Comparison of ENCODE assay signal across 8 cellular contexts in the genomic region with DNA sequence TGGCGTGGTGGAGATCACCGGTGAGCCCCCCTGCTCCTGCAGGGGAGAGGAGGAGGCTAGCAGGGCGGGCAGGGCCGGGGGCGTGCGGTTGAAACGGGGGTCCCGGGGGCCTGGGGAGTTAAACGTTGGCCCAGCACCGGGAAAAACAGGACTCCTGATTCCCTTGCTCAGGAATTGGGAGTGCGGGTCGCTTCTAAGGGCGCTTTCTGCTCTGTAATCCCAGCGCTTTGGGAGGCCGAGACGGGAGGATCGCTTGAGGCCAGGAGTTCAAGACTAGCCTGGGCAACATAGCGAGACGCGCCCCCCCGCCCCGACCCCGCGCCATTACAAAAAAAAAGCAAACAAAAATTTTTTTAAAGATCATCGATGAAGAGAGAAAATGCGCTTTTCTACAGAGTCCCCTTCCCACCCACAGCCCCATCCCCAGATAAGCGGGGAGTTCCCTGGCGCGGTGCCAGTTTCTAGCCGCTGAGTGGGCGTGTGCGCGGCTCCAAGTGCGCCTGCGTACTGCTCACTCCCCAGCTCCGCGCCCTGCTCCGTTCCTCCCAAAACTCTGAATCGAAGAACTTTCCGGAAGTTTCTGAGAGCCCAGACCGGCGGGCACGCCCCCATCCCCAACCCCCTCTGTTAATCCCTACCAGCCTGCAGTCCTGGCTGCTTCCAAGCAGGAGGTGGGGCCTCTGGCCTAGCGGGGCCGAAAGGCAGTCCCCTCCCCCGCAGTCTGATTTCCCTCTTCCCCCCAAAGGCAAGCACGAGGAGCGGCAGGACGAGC. TPM values are rescaled to one million over a fixed set of nuclear protein-coding genes. Genes with fewer than 3 reads are reported as not detected.
DNase-seq lines count a peak whose midpoint lies in the region; ATAC-seq and TF ChIP-seq lines count a peak whose summit lies in the region.

No MANE protein-coding gene starts in this region.

- peaks cover 46% of the 10 kb centered on the region for H3K4me1 Mint-ChIP-seq in neural progenitor cell

- peak overlapping the region; percentile 87 for H3K27ac Mint-ChIP-seq in neural progenitor cell

- no peaks in the 10 kb centered on the region for H4K20me1 ChIP-seq in neural progenitor cell (ENCODE audit: low read depth)

- H3K27ac ChIP-seq in HUES6 (ENCODE audit: low read depth, low read length) (peak overlapping the region; percentile 37; the same call in 1 of the 2 replicates), SJCRH30 (peak overlapping the region; percentile 41), foreskin keratinocyte (peak overlapping the region; percentile 83), neural progenitor cell (no peak overlapping the region), stomach (peak overlapping the region; percentile 94 to 99 (median 97))

- peak; percentile 38 for ATAC-seq in foreskin keratinocyte

- TF ChIP-seq CTCF in foreskin keratinocyte (conservative IDR thresholded peaks at IDR 0.05) (no peak), neural progenitor cell (IDR thresholded peaks at IDR 0.05) (no peak), stomach (IDR thresholded peaks at IDR 0.05) (no peak)

- H3K27me3 ChIP-seq in HUES6 (ENCODE audit: control insufficient read depth, insufficient read depth, low read length) (peaks cover 7% of the 10 kb centered on the region; the same call in 1 of the 2 replicates), SJCRH30 (no peaks in the 10 kb centered on the region), foreskin keratinocyte (no peaks in the 10 kb centered on the region), neural progenitor cell (peaks cover 26% of the 10 kb centered on the region), stomach (no peaks in the 10 kb centered on the region)

- H3K9me3 ChIP-seq in HUES6 (ENCODE audit: control insufficient read depth, insufficient read depth, low read depth, low read length) (no peaks in the 10 kb centered on the region), SJCRH30 (replicated peaks) (no peaks in the 10 kb centered on the region), neural progenitor cell (ENCODE audit: low read depth) (no peaks in the 10 kb centered on the region), stomach (no peaks in the 10 kb centered on the region)

- TF ChIP-seq EP300 in stomach (IDR thresholded peaks at IDR 0.05): no peak

- intact Hi-C loops in stomach (cut with DNase I; ENCODE audit: low total_unique reads): no loop called here

- H3K9ac ChIP-seq in HUES6 (ENCODE audit: low read length): peak overlapping the region; percentile 57
- H3K9ac ChIP-seq in neural progenitor cell: no peak overlapping the region

- H3K9me3 Mint-ChIP-seq in neural progenitor cell: no peaks in the 10 kb centered on the region

- H3F3A ChIP-seq in neural progenitor cell (ENCODE audit: low read depth): peaks cover 22% of the 10 kb centered on the region

- H2AFZ ChIP-seq in neural progenitor cell (replicated peaks): peak overlapping the region; percentile 65

- H3K4me1 ChIP-seq in HUES6 (ENCODE audit: control insufficient read depth, insufficient read depth, low read length) (peaks cover 24% of the 10 kb centered on the region), SJCRH30 (peaks cover 19% of the 10 kb centered on the region), foreskin keratinocyte (peaks cover 20% of the 10 kb centered on the region), neural progenitor cell (peaks cover 19% of the 10 kb centered on the region), stomach (peaks cover 41 to 74% (median 57%) of the 10 kb centered on the region in 4 donors)

- H3K4me2 ChIP-seq in neural progenitor cell: peak overlapping the region; percentile 83

- H3K79me2 ChIP-seq in neural progenitor cell (ENCODE audit: low read depth): no peaks in the 10 kb centered on the region

- H3K4me3 Mint-ChIP-seq in neural progenitor cell: peak overlapping the region; percentile 87

- WGBS in stomach, 5 donors: 0 to 1% (median 1%) methylated on average over 40 to 49 of the region's 49 CpGs

- H3K36me3 ChIP-seq in HUES6 (ENCODE audit: control insufficient read depth, insufficient read depth, low read length) (peaks cover 7% of the 10 kb centered on the region), SJCRH30 (peaks cover 4% of the 10 kb centered on the region; the same call in 1 of the 2 replicates), neural progenitor cell (no peaks in the 10 kb centered on the region), stomach (peaks cover 0 to 11% (median 6%) of the 10 kb centered on the region in 4 donors)

- H3K4me3 ChIP-seq in HUES6 (ENCODE audit: low read depth, low read length) (peak overlapping the region; percentile 69), SJCRH30 (peak overlapping the region; percentile 67), neural progenitor cell (peak overlapping the region; percentile 45), stomach (peak overlapping the region; percentile 73 to 92 (median 88))

- TF ChIP-seq POLR2A in stomach (IDR thresholded peaks at IDR 0.05): no peak

- peaks cover 16% of the 10 kb centered on the region for H3K27me3 Mint-ChIP-seq in neural progenitor cell (ENCODE audit: insufficient read depth, low read depth)

- DNase-seq in NCI-H2171 treated with DMSO at 0.1 percent for 48 hours (lab: John Stamatoyannopoulos, UW) (peak; percentile 65), NCI-H2171 (lab: John Stamatoyannopoulos, UW) (no peak), SJCRH30 (peak; percentile 96 to 97), foreskin keratinocyte (peak in 1 of 2 donors; percentile 80), neural progenitor cell (ENCODE audit: low spot score) (peak; percentile 95), stomach (peak; percentile 85)
- peak; percentile 55 to 71 (median 66) for DNase-seq in activated naive CD4-positive, alpha-beta T cell (lab: John Stamatoyannopoulos, UW)

- no peaks in the 10 kb centered on the region for H3K36me3 Mint-ChIP-seq in neural progenitor cell

RNA-seq across cellular contexts. Expression of a gene that starts 0.8 kb away (rescaled TPM):
- total RNA-seq in SJCRH30 (2014; rRNA removed; shearing (Covaris generic)): 116 and 118 TPM in 2 replicates
- 204 and 286 TPM in 2 replicates for total RNA-seq in foreskin keratinocyte
- polyA plus RNA-seq in foreskin keratinocyte: 502 and 562 TPM in 2 replicates
- 9.7 and 20.8 TPM in 2 replicates for total RNA-seq in neural progenitor cell (ENCODE audit: low replicate concordance)
- 1,000 to 10,000 TPM in 1 of 5 donors, 100 to 1,000 TPM in 3, 10 to 100 TPM in 1; 21.8 to 2,022 (median 373) TPM for total RNA-seq in stomach
- polyA plus RNA-seq in stomach: 1,000 to 10,000 TPM in 1 of 3 donors, 100 to 1,000 TPM in 2; 320 to 2,297 (median 486) TPM

RNA-seq across cellular contexts. Expression of a gene that starts 55.5 kb away (rescaled TPM):
- 180 and 190 TPM in 2 replicates for total RNA-seq in SJCRH30 (2014; rRNA removed; shearing (Covaris generic))
- 195 and 216 TPM in 2 replicates for total RNA-seq in foreskin keratinocyte
- 70.5 and 89.6 TPM in 2 replicates for polyA plus RNA-seq in foreskin keratinocyte
- total RNA-seq in neural progenitor cell (ENCODE audit: low replicate concordance): 179 and 190 TPM in 2 replicates
- 10 to 100 TPM; 28.6 to 64.6 (median 56.2) TPM for total RNA-seq in stomach
- polyA plus RNA-seq in stomach: 10 to 100 TPM; 26.7 to 42.5 (median 41.2) TPM
